Comparison of ENCODE assay signal across 18 cellular contexts in genomic region chr12:66003951-66004350, GRCh38.
DNase-seq lines count a peak whose midpoint lies in the region; ATAC-seq, FAIRE-seq and TF ChIP-seq lines count a peak whose summit lies in the region.
"Had no signal": no experiment of that assay in that cellular context is flagged by ENCODE, and none has a peak within 500 bp of the region (broad histone marks: within the 10 kb centered on the region; RNA-seq: fewer than 3 reads in every experiment).

No MANE protein-coding gene starts in this region.

- no peak overlapping the region for H2AK5ac ChIP-seq in neuronal stem cell (ENCODE audit: low read depth, low read length)

- H3K9me3 ChIP-seq in gastroesophageal sphincter (no peaks in the 10 kb centered on the region), neuronal stem cell (replicated peaks in 1 of 2; ENCODE audit: control insufficient read depth in 2 of 2, insufficient read depth in 1 of 2, low read depth in 1 of 2, low read length in 2 of 2) (no peaks in the 10 kb centered on the region)
- H3K9me3 ChIP-seq: A549 had no signal

- 67 to 93% methylated on average over 1 of the region's 1 CpG for WGBS in gastroesophageal sphincter (ENCODE audit: low coverage in 1 of 2), 2 donors
- WGBS in neuronal stem cell (ENCODE audit: extremely low coverage in 2 of 2, insufficient read length in 2 of 2, insufficient replicate concordance in 1 of 2), 2 donors = no CpG with 5 or more reads among the region's 1 CpG

- no peaks in the 10 kb centered on the region for H3K36me3 ChIP-seq in gastroesophageal sphincter
- no peaks in the 10 kb centered on the region for H3K36me3 ChIP-seq in neuronal stem cell (replicated peaks in 1 of 2; ENCODE audit: control insufficient read depth in 2 of 2, insufficient read depth in 2 of 2, low read length in 2 of 2)

- H3K9ac ChIP-seq in neuronal stem cell (ENCODE audit: low read depth, low read length, poor library complexity) = no peak overlapping the region
- H3K9ac ChIP-seq: GM23248 had no signal

- no peak overlapping the region for H2BK120ac ChIP-seq in neuronal stem cell (ENCODE audit: low read depth, low read length)

- no peak overlapping the region for H4K91ac ChIP-seq in neuronal stem cell (ENCODE audit: low read depth, low read length, poor library complexity)

- no peak for TF ChIP-seq POLR2A in gastroesophageal sphincter (IDR thresholded peaks at IDR 0.05)

- H3K4me1 ChIP-seq in gastroesophageal sphincter = no peaks in the 10 kb centered on the region
- no peaks in the 10 kb centered on the region for H3K4me1 ChIP-seq in neuronal stem cell (ENCODE audit: control insufficient read depth in 2 of 2, insufficient read depth in 1 of 2, low read depth in 1 of 2, low read length in 2 of 2)
- H3K4me1 ChIP-seq: A549 had no signal

- DNase-seq in NOMO-1 treated with DMSO at 0.1 percent for 48 hours (lab: John Stamatoyannopoulos, UW; ENCODE audit: unreplicated experiment) (peak; percentile 43), neuronal stem cell (ENCODE audit: low spot score) (no peak)
- DNase-seq: GM23248, Kasumi-1, NCI-H1092, NCI-H1694 treated with DMSO at 0.1 percent for 48 hours, NCI-H446 treated with DMSO at 0.1 percent for 48 hours, NCI-H774, T-helper 9 cell had no signal

- no peak overlapping the region for H2AFZ ChIP-seq in neuronal stem cell (ENCODE audit: low read length)
- H2AFZ ChIP-seq: GM23248 had no signal

- no peak overlapping the region for H2BK15ac ChIP-seq in neuronal stem cell (ENCODE audit: low read length)

- no peaks in the 10 kb centered on the region for H3K79me1 ChIP-seq in neuronal stem cell (ENCODE audit: low read depth, low read length)

- no peak for TF ChIP-seq CTCF in gastroesophageal sphincter (IDR thresholded peaks at IDR 0.05)

- H3K27ac ChIP-seq in gastroesophageal sphincter (no peak overlapping the region), neuronal stem cell (replicated peaks; ENCODE audit: low read length) (no peak overlapping the region)
- H3K27ac ChIP-seq: A549, GM23248, RWPE1 had no signal

- peak; percentile 70 for FAIRE-seq in G401.6 (lab: Jason Lieb, UNC)
- FAIRE-seq: A549 had no signal

- H3K14ac ChIP-seq in neuronal stem cell (ENCODE audit: low read length) = no peak overlapping the region

- H3K18ac ChIP-seq in neuronal stem cell (ENCODE audit: low read length) = no peak overlapping the region

- ATAC-seq in GM18867 (IDR thresholded peaks at IDR 0.05; ENCODE audit: unreplicated experiment) (peak; percentile 68), HG03354 (IDR thresholded peaks at IDR 0.05; ENCODE audit: poor library complexity, severe bottlenecking, unreplicated experiment) (peak; percentile 57), HG03460 (IDR thresholded peaks at IDR 0.05; ENCODE audit: unreplicated experiment) (no peak), gastroesophageal sphincter (no peak), HG02852 (IDR thresholded peaks at IDR 0.05; ENCODE audit: unreplicated experiment) (no peak)
- ATAC-seq: A549, HCT116 had no signal

- H2BK5ac ChIP-seq in neuronal stem cell (ENCODE audit: low read length) = no peak overlapping the region

- H3K4me2 ChIP-seq in neuronal stem cell (ENCODE audit: insufficient read depth, low read length, poor library complexity, severe bottlenecking) = no peak overlapping the region
- H3K4me2 ChIP-seq: A549 had no signal

- no peak overlapping the region for H3K4ac ChIP-seq in neuronal stem cell (ENCODE audit: low read length)

- H2BK12ac ChIP-seq in neuronal stem cell (ENCODE audit: low read length) = no peak overlapping the region

- H3K27me3 ChIP-seq in gastroesophageal sphincter = no peaks in the 10 kb centered on the region
- H3K27me3 ChIP-seq in neuronal stem cell (ENCODE audit: control insufficient read depth in 3 of 3, insufficient read depth in 3 of 3, low read depth in 1 of 3, low read length in 3 of 3) = peaks cover 0 to 8% (median 0%) of the 10 kb centered on the region in 3 experiments

- H3K4me3 ChIP-seq in gastroesophageal sphincter = no peak overlapping the region
- no peak overlapping the region for H3K4me3 ChIP-seq in neuronal stem cell (ENCODE audit: low read length in 2 of 2)
- H3K4me3 ChIP-seq: A549, GM23248 had no signal

- H3K23ac ChIP-seq in neuronal stem cell (ENCODE audit: low read depth, low read length, poor library complexity) = no peak overlapping the region

- no peak overlapping the region for H4K8ac ChIP-seq in neuronal stem cell (ENCODE audit: low read depth, low read length)

- TF ChIP-seq EP300 in gastroesophageal sphincter (IDR thresholded peaks at IDR 0.05) = no peak

Comparison
In these comparisons a context has a peak if more than half of its experiments do, and no peak if none do; other contexts are left out.
1. ATAC-seq: peak in GM18867 (single experiment) and HG03354 (single experiment); none in HG03460 (single experiment), gastroesophageal sphincter (single experiment) and HG02852 (single experiment).